ENCODE assay signal across 8 cellular contexts in the genomic region with DNA sequence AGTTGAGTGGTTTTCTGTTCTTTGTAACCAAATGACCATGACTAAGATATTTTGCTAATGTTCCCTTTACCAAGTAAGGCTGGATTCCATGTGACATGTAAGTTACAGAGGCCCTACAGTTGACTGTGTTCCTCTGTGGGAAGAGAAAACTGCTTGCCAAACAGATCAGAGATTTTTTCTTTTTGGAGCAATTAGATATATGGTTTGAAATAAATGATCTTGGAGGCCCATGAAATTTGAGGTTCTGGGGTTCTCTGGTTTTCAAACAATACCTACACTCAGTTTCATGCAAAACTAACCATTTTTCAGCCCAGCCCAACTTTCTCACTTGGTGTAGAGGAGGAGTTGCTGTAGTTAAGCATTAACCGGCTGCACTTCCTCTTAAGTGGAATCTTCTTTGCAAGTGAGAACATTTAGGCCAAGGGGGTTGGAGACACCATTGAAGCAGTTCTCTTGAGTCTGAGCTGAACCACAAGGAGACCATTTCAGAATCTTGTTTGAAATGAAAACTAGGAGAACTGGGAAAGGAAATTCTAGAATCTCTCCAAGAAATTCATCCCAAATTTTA. TPM values are rescaled to one million over a fixed set of nuclear protein-coding genes. Genes with fewer than 3 reads are reported as not detected.
DNase-seq lines count a peak whose midpoint lies in the region; ATAC-seq and TF ChIP-seq lines count a peak whose summit lies in the region.

No MANE protein-coding gene starts in this region.

- no peak overlapping the region for H3K4me3 Mint-ChIP-seq in T-helper 2 cell treated with Interferon-gamma antibody and Interleukin-4, amounts not matched to agents 5 μg/mL and 100 μg/mL, for 36 hours

- H3K27me3 ChIP-seq in kidney epithelial cell (ENCODE audit: control insufficient read depth, insufficient read depth, low read length) (no peaks in the 10 kb centered on the region), Peyer's patch (no peaks in the 10 kb centered on the region)

- H3K36me3 Mint-ChIP-seq in T-helper 2 cell treated with Interferon-gamma antibody and Interleukin-4, amounts not matched to agents 5 μg/mL and 100 μg/mL, for 36 hours (ENCODE audit: low read depth), result no peaks in the 10 kb centered on the region

- H3K36me3 ChIP-seq in kidney epithelial cell (ENCODE audit: control insufficient read depth, insufficient read depth, low read length) (no peaks in the 10 kb centered on the region), Peyer's patch (no peaks in the 10 kb centered on the region)

- no peak for TF ChIP-seq POLR2A in Peyer's patch (IDR thresholded peaks at IDR 0.05)

- H3K9me3 Mint-ChIP-seq in T-helper 2 cell treated with Interferon-gamma antibody and Interleukin-4, amounts not matched to agents 5 μg/mL and 100 μg/mL, for 36 hours, result no peaks in the 10 kb centered on the region

- H3K27me3 Mint-ChIP-seq in T-helper 2 cell treated with Interferon-gamma antibody and Interleukin-4, amounts not matched to agents 5 μg/mL and 100 μg/mL, for 36 hours (ENCODE audit: low read depth), result peaks cover 26% of the 10 kb centered on the region

- H3K4me3 ChIP-seq in kidney epithelial cell (ENCODE audit: low read depth, low read length), result no peak overlapping the region
- H3K4me3 ChIP-seq in Peyer's patch, result no peak overlapping the region

- CTCF ChIA-PET in GM10248 (lab: Yijun Ruan, JAX), result interaction anchor here (1.6 kb wide), 1 partner anchor 10 kb away, joined by 5 read pairs; no protein-coding TSS in a partner anchor

- TF ChIP-seq CTCF in GM10248 (IDR thresholded peaks at IDR 0.05; ENCODE audit: control extremely low read depth, extremely low read depth, low read depth, missing control alignments) (no peak), kidney epithelial cell (IDR thresholded peaks at IDR 0.05; ENCODE audit: insufficient read depth, low read length, poor library complexity, severe bottlenecking) (no peak), Peyer's patch (IDR thresholded peaks at IDR 0.05) (no peak)

- H3K27ac ChIP-seq in Peyer's patch, result no peak overlapping the region

- POLR2A ChIA-PET in GM10248 (lab: Yijun Ruan, JAX), result no interaction called here

- DNase-seq in GM10248 (ENCODE audit: extremely low spot score) (peak; percentile 65), kidney epithelial cell (ENCODE audit: low read depth) (peak; percentile 53), T-helper 9 cell (no peak), D341Med (ENCODE audit: low spot score) (no peak), Peyer's patch (no peak)
- DNase-seq in T-helper 2 cell treated with Interferon-gamma antibody and Interleukin-4, amounts not matched to agents 5 μg/mL and 100 μg/mL, for 36 hours (ENCODE audit: low spot score), result no peak

- no peak overlapping the region for H3K27ac Mint-ChIP-seq in T-helper 2 cell treated with Interferon-gamma antibody and Interleukin-4, amounts not matched to agents 5 μg/mL and 100 μg/mL, for 36 hours

- ATAC-seq in GM21528 (IDR thresholded peaks at IDR 0.05; ENCODE audit: low FRiP score, unreplicated experiment) (peak; percentile 94), HG03558 (IDR thresholded peaks at IDR 0.05; ENCODE audit: extremely low read depth, unreplicated experiment) (peak; percentile 85)

- H3K4me1 ChIP-seq in Peyer's patch, result no peaks in the 10 kb centered on the region

- peaks cover 2% of the 10 kb centered on the region for H3K4me1 Mint-ChIP-seq in T-helper 2 cell treated with Interferon-gamma antibody and Interleukin-4, amounts not matched to agents 5 μg/mL and 100 μg/mL, for 36 hours (ENCODE audit: low read depth)

- no peaks in the 10 kb centered on the region for H3K9me3 ChIP-seq in Peyer's patch

RNA-seq across cellular contexts. Expression of a gene that starts 34.6 kb away (rescaled TPM):
- total RNA-seq in kidney epithelial cell, result 16.6 and 17.1 TPM in 2 replicates
- total RNA-seq in Peyer's patch, result 10 to 100 TPM; 11.4 to 29.7 (median 21.5) TPM

Comparison
In these comparisons a context has a peak if more than half of its experiments do, and no peak if none do; other contexts are left out.
1. DNase-seq: peak in GM10248 (single experiment) and kidney epithelial cell (single experiment); none in T-helper 9 cell (single experiment), D341Med (single experiment), Peyer's patch (0 of 3) and T-helper 2 cell treated with Interferon-gamma antibody and Interleukin-4, amounts not matched to agents 5 μg/mL and 100 μg/mL, for 36 hours (single experiment).